9 cellular contexts compared by ENCODE assay signal in the genomic region with DNA sequence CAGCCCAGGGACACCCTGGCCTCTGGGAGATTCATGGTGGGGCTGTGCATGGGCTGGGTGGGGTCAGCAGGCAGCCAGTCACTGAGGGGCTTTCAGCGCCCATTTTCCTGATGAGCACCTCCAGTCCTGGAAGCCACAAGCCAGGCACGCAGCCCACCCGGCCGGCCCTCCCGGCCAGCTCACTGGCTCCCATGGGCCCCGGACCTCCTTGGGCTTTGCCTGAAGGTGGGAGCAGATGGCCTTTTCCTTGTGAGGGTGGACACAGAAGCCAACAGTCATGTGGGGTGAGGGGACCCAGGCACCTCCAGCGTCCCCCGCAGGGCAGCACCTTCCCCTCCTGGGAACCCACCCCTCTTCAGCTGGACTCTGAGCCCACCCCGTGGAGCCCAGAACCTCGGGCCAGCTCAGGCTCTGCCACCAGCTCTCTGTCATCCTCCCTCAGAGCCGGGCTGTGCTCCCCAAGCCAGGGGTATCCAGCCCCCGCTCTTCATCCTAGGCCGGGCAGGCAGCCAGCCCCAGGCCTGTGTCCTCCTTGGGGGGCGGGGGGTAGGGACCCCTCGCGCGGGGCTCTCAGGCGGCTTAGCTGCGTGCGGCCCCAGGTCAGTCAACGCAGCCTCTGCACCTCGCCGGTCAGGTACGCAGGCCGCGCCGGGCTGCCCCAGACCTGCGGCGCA. TPM values are rescaled to one million over a fixed set of nuclear protein-coding genes. Genes with fewer than 3 reads are reported as not detected.
DNase-seq lines count a peak whose midpoint lies in the region; ATAC-seq, FAIRE-seq and TF ChIP-seq lines count a peak whose summit lies in the region.
"Had no signal": no experiment of that assay in that cellular context is flagged by ENCODE, and none has a peak within 500 bp of the region (broad histone marks: within the 10 kb centered on the region; RNA-seq: fewer than 3 reads in every experiment).

No MANE protein-coding gene starts in this region.

- H3K4me3 ChIP-seq in HepG2 (replicated peaks in 1 of 3; ENCODE audit: insufficient read depth in 1 of 3, low read depth in 2 of 3, low read length in 3 of 3) (peak overlapping the region; percentile 19 to 78 (median 52); a peak in 5 of 6 replicates), right lobe of liver (no peak overlapping the region), mesodermal cell (ENCODE audit: extremely low read depth, insufficient read depth, low read length, poor library complexity, severe bottlenecking) (peak overlapping the region; percentile 27)

- peaks cover 29% of the 10 kb centered on the region for H3K79me2 ChIP-seq in HepG2 (ENCODE audit: insufficient read depth, low read length)

- peaks cover 8 to 22% of the 10 kb centered on the region in 2 experiments; a peak in 4 of 5 replicates for H3K27me3 ChIP-seq in HepG2 (ENCODE audit: control insufficient read depth in 1 of 2, insufficient read depth in 2 of 2, low read length in 2 of 2)
- H3K27me3 ChIP-seq in right lobe of liver: no peaks in the 10 kb centered on the region

- no peak for FAIRE-seq in HepG2 (lab: Jason Lieb, UNC)

- TF ChIP-seq RAD21 in HepG2 (CRISPR knock-in tag; IDR thresholded peaks at IDR 0.05): no peak

- no TSS peak for BruUV-seq in HepG2 (replicated peaks; lab: Mats Ljungman, UMichigan)

- in situ Hi-C loops in HepG2 (cut with HindIII; ENCODE audit: extremely low pct_ligation_motif_present, low pct_unique_long_range_greater_than_20kb): no loop called here

- H3K27ac ChIP-seq in HepG2 (ENCODE audit: extremely low read length, insufficient read depth, low read length): peak overlapping the region; percentile 47
- H3K27ac ChIP-seq in right lobe of liver: no peak overlapping the region
- no peak overlapping the region for H3K27ac ChIP-seq in mesodermal cell (ENCODE audit: low read depth, low read length, severe bottlenecking)

- POLR2A ChIA-PET in HepG2 (lab: Yijun Ruan, JAX): interaction anchor here (0.7 to 28.6 kb wide), 7 partner anchors 9 to 71 kb away, joined by 3 to 1258 read pairs (median 23); a partner anchor contains a TSS

- intact Hi-C loops in HepG2 (cut with micrococcal nuclease; ENCODE audit: unreplicated experiment): no loop called here
- intact Hi-C loops in right lobe of liver (cut with DNase I): no loop called here
- intact Hi-C loops in activated T-helper 2 cell treated with anti-CD3 and anti-CD28 coated beads, Interferon-gamma antibody, Interleukin-2, Interleukin-4, amounts not matched to agents 10 μg/mL and 5 μg/mL and 100 μg/mL, durations not matched to agents 14 hours and 24 hours and 36 hours (cut with micrococcal nuclease): no loop called here

- peak overlapping the region; percentile 87 for H3K4me2 ChIP-seq in HepG2 (ENCODE audit: low read depth, low read length)

- H3K9me3 ChIP-seq in HepG2 (ENCODE audit: low read length): no peaks in the 10 kb centered on the region
- H3K9me3 ChIP-seq in right lobe of liver: no peaks in the 10 kb centered on the region
- no peaks in the 10 kb centered on the region for H3K9me3 ChIP-seq in mesodermal cell (ENCODE audit: control insufficient read depth, low read length)

- peaks cover 3% of the 10 kb centered on the region; the same call in 1 of the 2 replicates for H4K20me1 ChIP-seq in HepG2 (ENCODE audit: insufficient read depth, low read length)

- no peak for TF ChIP-seq CTCF in HepG2 (CRISPR knock-in tag; IDR thresholded peaks at IDR 0.05)
- TF ChIP-seq CTCF in right lobe of liver (IDR thresholded peaks at IDR 0.05): no peak

- CTCF ChIA-PET in HepG2 (lab: Yijun Ruan, JAX; ENCODE audit: low intra/inter-chr PET ratio, low total read pairs): no interaction called here

- no peak overlapping the region for H2AFZ ChIP-seq in HepG2 (ENCODE audit: low read length)

- TF ChIP-seq POLR2A in HepG2 (IDR thresholded peaks at IDR 0.05; ENCODE audit: insufficient read depth in 1 of 2, low read depth in 2 of 2, low read length in 2 of 2) (no peak), right lobe of liver (IDR thresholded peaks at IDR 0.05) (no peak)

- 38% methylated on average over 9 of the region's 29 CpGs for WGBS in HepG2 (ENCODE audit: low lambda C conversion rate)
- WGBS in right lobe of liver (ENCODE audit: insufficient coverage, low coverage, low lambda C conversion rate, missing lambda C conversion rate): 70% methylated on average over 2 of the region's 29 CpGs
- 37% methylated on average over 24 to 26 of the region's 29 CpGs for WGBS in mesodermal cell (ENCODE audit: insufficient coverage in 2 of 2), 2 experiments

- no peaks in the 10 kb centered on the region for H3K36me3 Mint-ChIP-seq in activated T-helper 2 cell treated with anti-CD3 and anti-CD28 coated beads, Interferon-gamma antibody, Interleukin-2, Interleukin-4, amounts not matched to agents 10 μg/mL and 5 μg/mL and 100 μg/mL, durations not matched to agents 14 hours and 24 hours and 36 hours (ENCODE audit: low read depth)

- no peak overlapping the region for H3K27ac Mint-ChIP-seq in activated T-helper 2 cell treated with anti-CD3 and anti-CD28 coated beads, Interferon-gamma antibody, Interleukin-2, Interleukin-4, amounts not matched to agents 10 μg/mL and 5 μg/mL and 100 μg/mL, durations not matched to agents 14 hours and 24 hours and 36 hours

- peak overlapping the region; percentile 60 for H3K9ac ChIP-seq in HepG2 (ENCODE audit: insufficient read depth, low read depth, low read length)

- peak overlapping the region; percentile 17 for H3K4me3 Mint-ChIP-seq in activated T-helper 2 cell treated with anti-CD3 and anti-CD28 coated beads, Interferon-gamma antibody, Interleukin-2, Interleukin-4, amounts not matched to agents 10 μg/mL and 5 μg/mL and 100 μg/mL, durations not matched to agents 14 hours and 24 hours and 36 hours (ENCODE audit: low read depth)

- peaks cover 18% of the 10 kb centered on the region for H3K27me3 Mint-ChIP-seq in activated T-helper 2 cell treated with anti-CD3 and anti-CD28 coated beads, Interferon-gamma antibody, Interleukin-2, Interleukin-4, amounts not matched to agents 10 μg/mL and 5 μg/mL and 100 μg/mL, durations not matched to agents 14 hours and 24 hours and 36 hours (ENCODE audit: low read depth)

- ATAC-seq in HepG2: peak; percentile 35
- ATAC-seq in right lobe of liver: no peak
- no peak for ATAC-seq in GM21367 (IDR thresholded peaks at IDR 0.05; ENCODE audit: unreplicated experiment)

- peaks cover 71% of the 10 kb centered on the region for H3K4me1 ChIP-seq in HepG2 (ENCODE audit: insufficient read depth, low read length)
- H3K4me1 ChIP-seq in right lobe of liver: peaks cover 0 to 19% (median 8%) of the 10 kb centered on the region in 4 donors
- no peaks in the 10 kb centered on the region for H3K4me1 ChIP-seq in mesodermal cell (ENCODE audit: control insufficient read depth, insufficient read depth, low read length, poor library complexity, severe bottlenecking)

- no peaks in the 10 kb centered on the region for H3K9me3 Mint-ChIP-seq in activated T-helper 2 cell treated with anti-CD3 and anti-CD28 coated beads, Interferon-gamma antibody, Interleukin-2, Interleukin-4, amounts not matched to agents 10 μg/mL and 5 μg/mL and 100 μg/mL, durations not matched to agents 14 hours and 24 hours and 36 hours

- no peak for DNase-seq in HepG2 (ENCODE audit: low spot score)
- no peak for DNase-seq in right lobe of liver
- no peak for DNase-seq in activated T-helper 2 cell treated with anti-CD3 and anti-CD28 coated beads, Interferon-gamma antibody, Interleukin-2, Interleukin-4, amounts not matched to agents 10 μg/mL and 5 μg/mL and 100 μg/mL, durations not matched to agents 14 hours and 24 hours and 36 hours (ENCODE audit: low spot score)
- DNase-seq in activated gamma-delta T cell (lab: John Stamatoyannopoulos, UW): no peak
- no peak for DNase-seq in NCI-H774 (lab: John Stamatoyannopoulos, UW)
- no peak for DNase-seq in NCI-H345 treated with DMSO at 0.1 percent for 48 hours (lab: John Stamatoyannopoulos, UW; ENCODE audit: unreplicated experiment)
- DNase-seq: NCI-H187 had no signal

- no peak for TF ChIP-seq EP300 in HepG2 (IDR thresholded peaks at IDR 0.05; ENCODE audit: low read depth in 2 of 2, low read length in 2 of 2)
- TF ChIP-seq EP300 in HepG2 (CRISPR knock-in tag; IDR thresholded peaks at IDR 0.05; ENCODE audit: borderline replicate concordance): no peak

- H3K36me3 ChIP-seq in HepG2 (replicated peaks in 1 of 2; ENCODE audit: control insufficient read depth in 1 of 2, insufficient read depth in 2 of 2, low read length in 2 of 2) (no peaks in the 10 kb centered on the region), right lobe of liver (no peaks in the 10 kb centered on the region), mesodermal cell (ENCODE audit: control insufficient read depth, insufficient read depth, low read length) (no peaks in the 10 kb centered on the region)

- H3K4me1 Mint-ChIP-seq in activated T-helper 2 cell treated with anti-CD3 and anti-CD28 coated beads, Interferon-gamma antibody, Interleukin-2, Interleukin-4, amounts not matched to agents 10 μg/mL and 5 μg/mL and 100 μg/mL, durations not matched to agents 14 hours and 24 hours and 36 hours (ENCODE audit: low read depth): no peaks in the 10 kb centered on the region

RNA-seq across cellular contexts. Expression of a gene that starts 0.8 kb away (rescaled TPM):
- total RNA-seq in HepG2 (2016; rRNA removed; fragmentation: Illumina TruSeq; extraction: Trizol) (40.2 and 103 TPM in 2 replicates), right lobe of liver (10 to 100 TPM; 14.3 to 30.0 (median 25.7) TPM)
- 18.3 and 22.4 TPM in 2 replicates for total RNA-seq in HepG2 (2016; cell fraction: cytosol; rRNA removed; fragmentation: Illumina TruSeq; extraction: Trizol; ENCODE audit: low read depth)
- 38.7 and 106 TPM in 2 replicates for total RNA-seq in HepG2 (2016; cell fraction: insoluble cytoplasmic fraction; rRNA removed; fragmentation: Illumina TruSeq; extraction: Trizol)
- total RNA-seq in HepG2 (2016; cell fraction: membrane; rRNA removed; fragmentation: Illumina TruSeq; extraction: Trizol): 39.4 and 45.4 TPM in 2 replicates
- total RNA-seq in HepG2 (2016; cell fraction: nucleus; rRNA removed; fragmentation: Illumina TruSeq; extraction: Trizol): 114 and 144 TPM in 2 replicates
- 109 and 159 TPM in 2 replicates for polyA plus RNA-seq in HepG2 (2011; rRNA removed)
- 87.8 and 132 TPM in 2 replicates for polyA plus RNA-seq in HepG2 (2011; cell fraction: cytosol; rRNA removed)
- polyA plus RNA-seq in HepG2 (2011; cell fraction: nucleus; rRNA removed): 914 and 1,354 TPM in 2 replicates
- 127 and 140 TPM in 2 replicates for polyA plus RNA-seq in HepG2 (2012)
- 6.7 and 7.6 TPM in 2 replicates for polyA plus RNA-seq in HepG2 (2016; cell fraction: cytosol; fragmentation: Illumina TruSeq; extraction: Trizol; ENCODE audit: low read depth)
- polyA plus RNA-seq in HepG2 (2016; cell fraction: insoluble cytoplasmic fraction; fragmentation: Illumina TruSeq; extraction: Trizol; ENCODE audit: low read depth): 36.5 and 42.1 TPM in 2 replicates
- 24.3 and 24.6 TPM in 2 replicates for polyA plus RNA-seq in HepG2 (2016; cell fraction: membrane; fragmentation: Illumina TruSeq; extraction: Trizol; ENCODE audit: low read depth)
- 393 and 407 TPM in 2 replicates for polyA plus RNA-seq in HepG2 (2016; cell fraction: nucleus; fragmentation: Illumina TruSeq; extraction: Trizol; ENCODE audit: insufficient read depth, low read depth)
- 7.3 and 222 TPM in 2 replicates for polyA minus RNA-seq in HepG2 (2011; rRNA and poly(A)+ RNA removed; ENCODE audit: low replicate concordance)
- 97.8 and 100 TPM in 2 replicates for polyA minus RNA-seq in HepG2 (2011; cell fraction: cytosol; rRNA and poly(A)+ RNA removed)
- 130 and 153 TPM in 2 replicates for polyA minus RNA-seq in HepG2 (2011; cell fraction: nucleus; rRNA and poly(A)+ RNA removed)
- 0.67 and 0.80 TPM in 2 replicates for total RNA-seq in activated T-helper 2 cell treated with anti-CD3 and anti-CD28 coated beads, Interferon-gamma antibody, Interleukin-2, Interleukin-4, amounts not matched to agents 10 μg/mL and 5 μg/mL and 100 μg/mL, durations not matched to agents 14 hours and 24 hours and 36 hours
- polyA plus RNA-seq in mesodermal cell (2013, experiment 1 of 2): 38.3 TPM
- polyA plus RNA-seq in mesodermal cell (2013, experiment 2 of 2): 41.8 TPM

Comparison
In these comparisons a context has a peak if more than half of its experiments do, and no peak if none do; other contexts are left out.
1. H3K4me3 ChIP-seq: peak in HepG2 (3 of 3) and mesodermal cell (single experiment); none in right lobe of liver (0 of 3).